Comparison of ENCODE assay signal across 1 cellular context in the genomic region with DNA sequence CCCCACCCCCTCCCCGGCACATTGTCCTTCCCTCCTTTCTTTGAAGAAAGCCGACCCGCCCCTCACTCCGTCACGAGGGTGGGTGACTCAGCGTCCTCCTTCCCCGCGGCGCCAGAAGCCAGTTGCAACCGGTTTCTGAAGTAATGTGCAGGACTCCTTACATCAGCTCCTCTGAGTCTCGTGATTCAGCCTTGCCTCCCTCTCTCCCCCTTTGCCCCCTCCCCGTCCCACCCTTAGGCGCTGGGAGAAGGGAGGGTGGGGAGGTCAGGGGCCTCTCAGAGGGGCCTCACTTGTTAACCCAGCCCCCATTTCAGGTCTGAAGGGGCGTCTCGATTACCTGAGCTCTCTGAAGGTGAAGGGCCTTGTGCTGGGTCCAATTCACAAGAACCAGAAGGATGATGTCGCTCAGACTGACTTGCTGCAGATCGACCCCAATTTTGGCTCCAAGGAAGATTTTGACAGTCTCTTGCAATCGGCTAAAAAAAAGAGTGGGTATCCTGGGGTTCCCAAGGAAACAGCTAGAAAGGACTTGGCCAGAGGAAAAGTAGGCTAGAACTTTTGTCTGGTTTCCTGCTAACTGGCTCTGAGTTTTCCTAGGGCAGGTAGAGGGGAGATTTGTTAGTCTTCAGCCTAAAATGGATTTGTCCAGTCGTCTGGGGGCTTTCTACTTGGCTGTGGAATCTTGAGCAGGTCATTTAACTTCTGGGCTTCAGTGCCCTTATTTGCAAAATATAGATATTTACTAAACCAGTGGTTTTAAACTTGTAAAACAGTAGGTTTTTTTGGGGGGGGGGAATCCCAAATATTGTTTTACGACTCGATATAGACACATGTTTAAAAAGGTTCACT.
TF ChIP-seq lines count a peak whose summit lies in the region.

No MANE protein-coding gene starts in this region.

TF ChIP-seq in HepG2, 621 proteins besides CTCF, POLR2A, EP300 and RAD21 (continued from another document and continues in another):
- TF ChIP-seq, protein P1, sequence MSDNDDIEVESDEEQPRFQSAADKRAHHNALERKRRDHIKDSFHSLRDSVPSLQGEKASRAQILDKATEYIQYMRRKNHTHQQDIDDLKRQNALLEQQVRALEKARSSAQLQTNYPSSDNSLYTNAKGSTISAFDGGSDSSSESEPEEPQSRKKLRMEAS (IDR thresholded peaks at IDR 0.05) = 0 out of 2 replicates have a peak, but pooled peaks have one; percentile 7
- TF ChIP-seq, protein P2, sequence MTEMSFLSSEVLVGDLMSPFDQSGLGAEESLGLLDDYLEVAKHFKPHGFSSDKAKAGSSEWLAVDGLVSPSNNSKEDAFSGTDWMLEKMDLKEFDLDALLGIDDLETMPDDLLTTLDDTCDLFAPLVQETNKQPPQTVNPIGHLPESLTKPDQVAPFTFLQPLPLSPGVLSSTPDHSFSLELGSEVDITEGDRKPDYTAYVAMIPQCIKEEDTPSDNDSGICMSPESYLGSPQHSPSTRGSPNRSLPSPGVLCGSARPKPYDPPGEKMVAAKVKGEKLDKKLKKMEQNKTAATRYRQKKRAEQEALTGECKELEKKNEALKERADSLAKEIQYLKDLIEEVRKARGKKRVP (CRISPR knock-in tag; IDR thresholded peaks at IDR 0.05) = peak; percentile 58 to 98; a peak in 3 of 4 replicates
- TF ChIP-seq, protein P3, sequence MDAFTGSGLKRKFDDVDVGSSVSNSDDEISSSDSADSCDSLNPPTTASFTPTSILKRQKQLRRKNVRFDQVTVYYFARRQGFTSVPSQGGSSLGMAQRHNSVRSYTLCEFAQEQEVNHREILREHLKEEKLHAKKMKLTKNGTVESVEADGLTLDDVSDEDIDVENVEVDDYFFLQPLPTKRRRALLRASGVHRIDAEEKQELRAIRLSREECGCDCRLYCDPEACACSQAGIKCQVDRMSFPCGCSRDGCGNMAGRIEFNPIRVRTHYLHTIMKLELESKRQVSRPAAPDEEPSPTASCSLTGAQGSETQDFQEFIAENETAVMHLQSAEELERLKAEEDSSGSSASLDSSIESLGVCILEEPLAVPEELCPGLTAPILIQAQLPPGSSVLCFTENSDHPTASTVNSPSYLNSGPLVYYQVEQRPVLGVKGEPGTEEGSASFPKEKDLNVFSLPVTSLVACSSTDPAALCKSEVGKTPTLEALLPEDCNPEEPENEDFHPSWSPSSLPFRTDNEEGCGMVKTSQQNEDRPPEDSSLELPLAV (CRISPR knock-in tag; conservative IDR thresholded peaks at IDR 0.05; ENCODE audit: low read depth) = no peak
- TF ChIP-seq, protein P4, sequence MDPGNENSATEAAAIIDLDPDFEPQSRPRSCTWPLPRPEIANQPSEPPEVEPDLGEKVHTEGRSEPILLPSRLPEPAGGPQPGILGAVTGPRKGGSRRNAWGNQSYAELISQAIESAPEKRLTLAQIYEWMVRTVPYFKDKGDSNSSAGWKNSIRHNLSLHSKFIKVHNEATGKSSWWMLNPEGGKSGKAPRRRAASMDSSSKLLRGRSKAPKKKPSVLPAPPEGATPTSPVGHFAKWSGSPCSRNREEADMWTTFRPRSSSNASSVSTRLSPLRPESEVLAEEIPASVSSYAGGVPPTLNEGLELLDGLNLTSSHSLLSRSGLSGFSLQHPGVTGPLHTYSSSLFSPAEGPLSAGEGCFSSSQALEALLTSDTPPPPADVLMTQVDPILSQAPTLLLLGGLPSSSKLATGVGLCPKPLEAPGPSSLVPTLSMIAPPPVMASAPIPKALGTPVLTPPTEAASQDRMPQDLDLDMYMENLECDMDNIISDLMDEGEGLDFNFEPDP (CRISPR knock-in tag; conservative IDR thresholded peaks at IDR 0.05) = no peak
- TF ChIP-seq SSRP1 (CRISPR knock-in tag; IDR thresholded peaks at IDR 0.05) = no peak
- TF ChIP-seq, protein P5, sequence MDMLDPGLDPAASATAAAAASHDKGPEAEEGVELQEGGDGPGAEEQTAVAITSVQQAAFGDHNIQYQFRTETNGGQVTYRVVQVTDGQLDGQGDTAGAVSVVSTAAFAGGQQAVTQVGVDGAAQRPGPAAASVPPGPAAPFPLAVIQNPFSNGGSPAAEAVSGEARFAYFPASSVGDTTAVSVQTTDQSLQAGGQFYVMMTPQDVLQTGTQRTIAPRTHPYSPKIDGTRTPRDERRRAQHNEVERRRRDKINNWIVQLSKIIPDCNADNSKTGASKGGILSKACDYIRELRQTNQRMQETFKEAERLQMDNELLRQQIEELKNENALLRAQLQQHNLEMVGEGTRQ (IDR thresholded peaks at IDR 0.05; ENCODE audit: low read depth, low read length) = 0 out of 2 replicates have a peak, but pooled peaks have one; percentile 2
- TF ChIP-seq, protein P5 (CRISPR knock-in tag; IDR thresholded peaks at IDR 0.05; ENCODE audit: borderline replicate concordance) = no peak
- peak; percentile 62; the same call in 1 of the 2 replicates for TF ChIP-seq THAP11 (CRISPR knock-in tag; IDR thresholded peaks at IDR 0.05)
- no peak for TF ChIP-seq ZBTB42 (CRISPR knock-in tag; IDR thresholded peaks at IDR 0.05)
- TF ChIP-seq, protein P6, sequence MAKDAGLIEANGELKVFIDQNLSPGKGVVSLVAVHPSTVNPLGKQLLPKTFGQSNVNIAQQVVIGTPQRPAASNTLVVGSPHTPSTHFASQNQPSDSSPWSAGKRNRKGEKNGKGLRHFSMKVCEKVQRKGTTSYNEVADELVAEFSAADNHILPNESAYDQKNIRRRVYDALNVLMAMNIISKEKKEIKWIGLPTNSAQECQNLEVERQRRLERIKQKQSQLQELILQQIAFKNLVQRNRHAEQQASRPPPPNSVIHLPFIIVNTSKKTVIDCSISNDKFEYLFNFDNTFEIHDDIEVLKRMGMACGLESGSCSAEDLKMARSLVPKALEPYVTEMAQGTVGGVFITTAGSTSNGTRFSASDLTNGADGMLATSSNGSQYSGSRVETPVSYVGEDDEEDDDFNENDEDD (CRISPR knock-in tag; IDR thresholded peaks at IDR 0.05; ENCODE audit: borderline replicate concordance) = 0 out of 2 replicates have a peak, but pooled peaks have one; percentile 19
- TF ChIP-seq MAZ (IDR thresholded peaks at IDR 0.05; ENCODE audit: borderline replicate concordance, low read depth, low read length) = peak; percentile 44
- TF ChIP-seq MAZ (CRISPR knock-in tag; IDR thresholded peaks at IDR 0.05; ENCODE audit: low read depth) = no peak
- 0 out of 2 replicates have a peak, but pooled peaks have one; percentile 3 for TF ChIP-seq ZNF446 (CRISPR knock-in tag; IDR thresholded peaks at IDR 0.05)
- TF ChIP-seq PAF1 (CRISPR knock-in tag; IDR thresholded peaks at IDR 0.05) = no peak
- TF ChIP-seq NCOA1 (CRISPR knock-in tag; IDR thresholded peaks at IDR 0.05) = no peak
- TF ChIP-seq, protein P7, sequence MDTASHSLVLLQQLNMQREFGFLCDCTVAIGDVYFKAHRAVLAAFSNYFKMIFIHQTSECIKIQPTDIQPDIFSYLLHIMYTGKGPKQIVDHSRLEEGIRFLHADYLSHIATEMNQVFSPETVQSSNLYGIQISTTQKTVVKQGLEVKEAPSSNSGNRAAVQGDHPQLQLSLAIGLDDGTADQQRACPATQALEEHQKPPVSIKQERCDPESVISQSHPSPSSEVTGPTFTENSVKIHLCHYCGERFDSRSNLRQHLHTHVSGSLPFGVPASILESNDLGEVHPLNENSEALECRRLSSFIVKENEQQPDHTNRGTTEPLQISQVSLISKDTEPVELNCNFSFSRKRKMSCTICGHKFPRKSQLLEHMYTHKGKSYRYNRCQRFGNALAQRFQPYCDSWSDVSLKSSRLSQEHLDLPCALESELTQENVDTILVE (CRISPR knock-in tag; IDR thresholded peaks at IDR 0.05) = no peak
- TF ChIP-seq, protein P8, sequence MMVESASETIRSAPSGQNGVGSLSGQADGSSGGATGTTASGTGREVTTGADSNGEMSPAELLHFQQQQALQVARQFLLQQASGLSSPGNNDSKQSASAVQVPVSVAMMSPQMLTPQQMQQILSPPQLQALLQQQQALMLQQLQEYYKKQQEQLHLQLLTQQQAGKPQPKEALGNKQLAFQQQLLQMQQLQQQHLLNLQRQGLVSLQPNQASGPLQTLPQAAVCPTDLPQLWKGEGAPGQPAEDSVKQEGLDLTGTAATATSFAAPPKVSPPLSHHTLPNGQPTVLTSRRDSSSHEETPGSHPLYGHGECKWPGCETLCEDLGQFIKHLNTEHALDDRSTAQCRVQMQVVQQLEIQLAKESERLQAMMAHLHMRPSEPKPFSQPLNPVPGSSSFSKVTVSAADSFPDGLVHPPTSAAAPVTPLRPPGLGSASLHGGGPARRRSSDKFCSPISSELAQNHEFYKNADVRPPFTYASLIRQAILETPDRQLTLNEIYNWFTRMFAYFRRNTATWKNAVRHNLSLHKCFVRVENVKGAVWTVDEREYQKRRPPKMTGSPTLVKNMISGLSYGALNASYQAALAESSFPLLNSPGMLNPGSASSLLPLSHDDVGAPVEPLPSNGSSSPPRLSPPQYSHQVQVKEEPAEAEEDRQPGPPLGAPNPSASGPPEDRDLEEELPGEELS (CRISPR knock-in tag; IDR thresholded peaks at IDR 0.05) = no peak
- TF ChIP-seq GATA4 (IDR thresholded peaks at IDR 0.05; ENCODE audit: borderline replicate concordance, low read depth) = no peak
- TF ChIP-seq STAT5B (CRISPR knock-in tag; IDR thresholded peaks at IDR 0.05) = no peak
- TF ChIP-seq TAF1 (CRISPR knock-in tag; IDR thresholded peaks at IDR 0.05) = no peak
- peak; percentile 70 for TF ChIP-seq NFE2L2 (IDR thresholded peaks at IDR 0.05; ENCODE audit: low read length)
- no peak for TF ChIP-seq ZNF333 (CRISPR knock-in tag; IDR thresholded peaks at IDR 0.05; ENCODE audit: borderline replicate concordance)
- TF ChIP-seq EEA1 (CRISPR knock-in tag; IDR thresholded peaks at IDR 0.05; ENCODE audit: borderline replicate concordance) = no peak
- 0 out of 2 replicates have a peak, but pooled peaks have one; percentile 10 for TF ChIP-seq NR2F6 (IDR thresholded peaks at IDR 0.05)
- TF ChIP-seq NR2F6 (CRISPR knock-in tag; IDR thresholded peaks at IDR 0.05) = no peak
- TF ChIP-seq GABPA (IDR thresholded peaks at IDR 0.05; ENCODE audit: low read depth, low read length) = no peak
- TF ChIP-seq GABPA (CRISPR knock-in tag; IDR thresholded peaks at IDR 0.05; ENCODE audit: low read depth) = no peak
- no peak for TF ChIP-seq PAWR (CRISPR knock-in tag; IDR thresholded peaks at IDR 0.05; ENCODE audit: borderline replicate concordance)
- TF ChIP-seq, protein P9, sequence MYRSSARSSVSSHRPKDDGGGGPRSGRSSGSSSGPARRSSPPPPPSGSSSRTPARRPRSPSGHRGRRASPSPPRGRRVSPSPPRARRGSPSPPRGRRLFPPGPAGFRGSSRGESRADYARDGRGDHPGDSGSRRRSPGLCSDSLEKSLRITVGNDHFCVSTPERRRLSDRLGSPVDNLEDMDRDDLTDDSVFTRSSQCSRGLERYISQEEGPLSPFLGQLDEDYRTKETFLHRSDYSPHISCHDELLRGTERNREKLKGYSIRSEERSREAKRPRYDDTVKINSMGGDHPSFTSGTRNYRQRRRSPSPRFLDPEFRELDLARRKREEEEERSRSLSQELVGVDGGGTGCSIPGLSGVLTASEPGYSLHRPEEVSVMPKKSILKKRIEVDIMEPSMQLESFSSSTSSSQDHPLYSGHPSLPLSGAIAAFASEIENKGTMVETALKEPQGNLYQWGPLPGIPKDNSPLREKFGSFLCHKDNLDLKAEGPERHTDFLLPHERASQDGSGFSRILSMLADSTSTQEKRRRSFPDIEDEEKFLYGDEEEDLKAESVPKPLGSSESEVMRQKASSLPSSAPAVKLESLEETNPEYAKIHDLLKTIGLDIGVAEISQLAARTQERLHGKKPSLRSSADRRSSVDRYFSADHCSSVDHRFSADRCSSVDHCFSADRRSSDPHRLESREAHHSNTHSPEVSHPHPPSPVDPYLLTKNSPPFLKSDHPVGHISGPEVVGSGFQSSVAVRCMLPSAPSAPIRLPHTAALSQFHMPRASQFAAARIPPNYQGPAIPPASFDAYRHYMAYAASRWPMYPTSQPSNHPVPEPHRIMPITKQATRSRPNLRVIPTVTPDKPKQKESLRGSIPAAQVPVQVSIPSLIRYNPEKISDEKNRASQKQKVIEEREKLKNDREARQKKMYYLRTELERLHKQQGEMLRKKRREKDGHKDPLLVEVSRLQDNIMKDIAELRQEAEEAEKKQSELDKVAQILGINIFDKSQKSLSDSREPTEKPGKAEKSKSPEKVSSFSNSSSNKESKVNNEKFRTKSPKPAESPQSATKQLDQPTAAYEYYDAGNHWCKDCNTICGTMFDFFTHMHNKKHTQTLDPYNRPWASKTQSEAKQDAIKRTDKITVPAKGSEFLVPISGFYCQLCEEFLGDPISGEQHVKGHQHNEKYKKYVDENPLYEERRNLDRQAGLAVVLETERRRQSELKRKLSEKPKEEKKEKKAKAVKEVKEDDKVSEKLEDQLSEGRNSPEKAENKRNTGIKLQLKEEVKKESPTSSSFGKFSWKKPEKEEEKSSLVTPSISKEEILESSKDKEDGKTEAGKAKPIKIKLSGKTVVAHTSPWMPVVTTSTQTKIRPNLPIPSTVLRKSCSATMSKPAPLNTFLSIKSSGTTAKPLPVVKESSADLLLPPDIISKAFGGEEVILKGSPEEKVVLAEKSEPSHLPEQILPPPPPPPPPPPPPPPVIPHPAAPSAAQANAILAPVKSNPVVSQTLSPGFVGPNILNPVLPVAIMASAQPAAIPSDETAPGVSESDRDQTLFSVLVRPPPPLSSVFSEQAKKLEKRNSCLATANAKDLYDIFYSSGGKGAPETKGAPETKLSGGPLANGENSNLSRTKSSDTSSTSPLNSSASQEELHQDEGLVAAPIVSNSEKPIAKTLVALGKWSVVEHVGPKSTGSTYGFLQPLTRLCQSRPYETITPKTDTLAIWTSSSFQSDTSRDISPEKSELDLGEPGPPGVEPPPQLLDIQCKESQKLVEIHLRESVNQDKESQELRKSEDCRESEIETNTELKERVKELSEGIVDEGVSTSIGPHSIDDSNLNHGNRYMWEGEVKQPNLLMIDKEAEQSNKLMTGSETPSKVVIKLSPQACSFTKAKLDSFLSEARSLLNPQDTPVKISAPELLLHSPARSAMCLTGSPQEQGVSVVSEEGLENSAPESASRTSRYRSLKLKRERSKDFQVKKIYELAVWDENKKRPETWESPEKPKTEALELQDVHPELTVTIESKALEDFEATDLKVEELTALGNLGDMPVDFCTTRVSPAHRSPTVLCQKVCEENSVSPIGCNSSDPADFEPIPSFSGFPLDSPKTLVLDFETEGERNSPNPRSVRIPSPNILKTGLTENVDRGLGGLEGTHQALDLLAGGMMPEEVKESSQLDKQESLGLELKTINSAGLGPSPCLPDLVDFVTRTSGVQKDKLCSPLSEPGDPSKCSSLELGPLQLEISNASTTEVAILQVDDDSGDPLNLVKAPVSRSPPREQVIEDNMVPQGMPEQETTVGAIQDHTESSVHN (CRISPR knock-in tag; IDR thresholded peaks at IDR 0.05) = no peak
- no peak for TF ChIP-seq RFX1 (IDR thresholded peaks at IDR 0.05)
- no peak for TF ChIP-seq PITX1 (CRISPR knock-in tag; IDR thresholded peaks at IDR 0.05)
- peak; percentile 95 for TF ChIP-seq FOSL2 (CRISPR knock-in tag; IDR thresholded peaks at IDR 0.05)
- TF ChIP-seq ZZZ3 (CRISPR knock-in tag; IDR thresholded peaks at IDR 0.05; ENCODE audit: borderline replicate concordance) = no peak
